ENCODE assay signal across 8 cellular contexts in the genomic region with DNA sequence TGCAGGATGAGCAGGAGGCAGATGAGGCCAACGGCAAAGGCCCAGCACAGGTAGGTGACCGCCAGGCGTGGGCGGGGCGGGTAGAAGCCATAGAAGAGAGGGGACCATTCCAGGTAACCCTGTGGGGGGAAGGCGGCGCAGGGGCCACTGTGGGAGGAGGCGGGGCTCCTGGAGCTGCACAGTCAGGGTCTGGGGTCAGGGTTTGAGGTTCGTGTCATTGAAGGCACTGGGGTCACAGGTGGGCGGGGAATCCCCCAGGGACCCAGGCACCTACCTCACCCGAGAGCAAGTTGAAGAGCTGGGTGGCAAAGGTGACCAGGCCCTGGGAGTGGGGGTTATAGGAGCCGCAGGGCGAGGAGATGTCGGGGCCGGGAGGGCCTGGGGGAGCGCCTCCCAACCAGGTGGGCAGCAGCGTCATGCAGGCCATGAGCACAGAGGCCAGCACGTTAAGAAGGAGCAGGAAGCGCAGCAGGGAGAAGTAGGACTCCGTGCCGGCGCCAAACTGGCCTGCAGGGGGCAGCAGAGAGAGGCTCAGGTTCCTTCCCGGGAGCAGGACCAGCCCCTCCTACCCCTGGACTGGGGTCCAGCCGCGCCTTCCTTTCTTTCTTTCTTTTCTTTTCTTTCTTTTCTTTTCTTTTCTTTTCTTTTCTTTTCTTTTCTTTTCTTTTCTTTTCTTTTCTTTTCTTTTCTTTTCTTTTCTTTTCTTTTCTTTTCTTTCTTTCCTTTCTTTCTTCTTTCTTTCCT. TPM values are rescaled to one million over a fixed set of nuclear protein-coding genes. Genes with fewer than 3 reads are reported as not detected.
DNase-seq lines count a peak whose midpoint lies in the region; ATAC-seq lines count a peak whose summit lies in the region.

No MANE protein-coding gene starts in this region.

- H3K9me3 Mint-ChIP-seq in activated CD4-positive, alpha-beta memory T cell treated with anti-CD3 and anti-CD28 coated beads, Interleukin-2, amount 10 ng/mL, durations not matched to agents 7 days and 5 days, result no peaks in the 10 kb centered on the region
- no peaks in the 10 kb centered on the region for H3K9me3 Mint-ChIP-seq in memory B cell

- no peak overlapping the region for H3K4me3 Mint-ChIP-seq in activated CD4-positive, alpha-beta memory T cell treated with anti-CD3 and anti-CD28 coated beads, Interleukin-2, amount 10 ng/mL, durations not matched to agents 7 days and 5 days
- H3K4me3 Mint-ChIP-seq in memory B cell, result no peak overlapping the region

- no peak overlapping the region for H3K27ac Mint-ChIP-seq in activated CD4-positive, alpha-beta memory T cell treated with anti-CD3 and anti-CD28 coated beads, Interleukin-2, amount 10 ng/mL, durations not matched to agents 7 days and 5 days
- H3K27ac Mint-ChIP-seq in memory B cell, result no peak overlapping the region

- ATAC-seq in memory B cell (ENCODE audit: low read depth) (peak; percentile 81), HG03097 (IDR thresholded peaks at IDR 0.05; ENCODE audit: low FRiP score, unreplicated experiment) (no peak)

- peaks cover 17% of the 10 kb centered on the region for H3K4me1 Mint-ChIP-seq in activated CD4-positive, alpha-beta memory T cell treated with anti-CD3 and anti-CD28 coated beads, Interleukin-2, amount 10 ng/mL, durations not matched to agents 7 days and 5 days
- H3K4me1 Mint-ChIP-seq in memory B cell, result peaks cover 14% of the 10 kb centered on the region

- CTCF ChIA-PET in activated CD4-positive, alpha-beta memory T cell treated with anti-CD3 and anti-CD28 coated beads, Interleukin-2, amount 10 ng/mL, durations not matched to agents 7 days and 5 days (lab: Charles Lee), result interaction anchor here (0.6 to 3.3 kb wide), 11 partner anchors 14 to 912 kb away, joined by 3 to 45 read pairs (median 4); a partner anchor contains a TSS

- H3K27me3 Mint-ChIP-seq in activated CD4-positive, alpha-beta memory T cell treated with anti-CD3 and anti-CD28 coated beads, Interleukin-2, amount 10 ng/mL, durations not matched to agents 7 days and 5 days, result peaks cover 1% of the 10 kb centered on the region
- peaks cover 8% of the 10 kb centered on the region for H3K27me3 Mint-ChIP-seq in memory B cell

- DNase-seq in DMS53 treated with DMSO at 0.1 percent for 48 hours (lab: John Stamatoyannopoulos, UW; ENCODE audit: unreplicated experiment) (peak; percentile 75), HPDE6-E6E7 (ENCODE audit: extremely low spot score) (peak; percentile 84), NK-92 (lab: John Stamatoyannopoulos, UW; ENCODE audit: unreplicated experiment) (peak; percentile 16), dermis microvascular lymphatic vessel endothelial cell (ENCODE audit: low read depth in 2 of 2) (peak; percentile 41 to 79), memory B cell (ENCODE audit: low spot score in 2 of 2) (peak; percentile 84 to 94)
- peak; percentile 90 for DNase-seq in activated CD4-positive, alpha-beta memory T cell treated with anti-CD3 and anti-CD28 coated beads, Interleukin-2, amount 10 ng/mL, durations not matched to agents 7 days and 5 days
- DNase-seq in stimulated activated CD8-positive, alpha-beta memory T cell treated with anti-CD3 and anti-CD28 coated beads, Interleukin-15, amount 100 ng/mL, for 4 hours (ENCODE audit: low read depth in 2 of 2), result peak; percentile 65 to 75

- POLR2A ChIA-PET in activated CD4-positive, alpha-beta memory T cell treated with anti-CD3 and anti-CD28 coated beads, Interleukin-2, amount 10 ng/mL, durations not matched to agents 7 days and 5 days (lab: Charles Lee), result interaction anchor here (0.7 kb wide), 1 partner anchor 22 kb away, joined by 4 read pairs; a partner anchor contains a TSS

- H3K36me3 Mint-ChIP-seq in activated CD4-positive, alpha-beta memory T cell treated with anti-CD3 and anti-CD28 coated beads, Interleukin-2, amount 10 ng/mL, durations not matched to agents 7 days and 5 days (ENCODE audit: low read depth), result no peaks in the 10 kb centered on the region
- no peaks in the 10 kb centered on the region for H3K36me3 Mint-ChIP-seq in memory B cell

RNA-seq across cellular contexts. Expression of a gene that starts 4.6 kb away (rescaled TPM):
- 1 to 10 TPM; 2.8 to 3.2 TPM for total RNA-seq in activated CD4-positive, alpha-beta memory T cell treated with anti-CD3 and anti-CD28 coated beads, Interleukin-2, amount 10 ng/mL, durations not matched to agents 7 days and 5 days
- 0.25 TPM in 1 of 2 replicates, not detected in the other for total RNA-seq in dermis microvascular lymphatic vessel endothelial cell

RNA-seq across cellular contexts. Expression of a gene that starts 8.8 kb away (rescaled TPM):
- total RNA-seq in activated CD4-positive, alpha-beta memory T cell treated with anti-CD3 and anti-CD28 coated beads, Interleukin-2, amount 10 ng/mL, durations not matched to agents 7 days and 5 days, result 1 to 10 TPM; 8.3 to 9.2 TPM
- 4.4 TPM in 2 replicates for total RNA-seq in dermis microvascular lymphatic vessel endothelial cell

RNA-seq across cellular contexts. Expression of a gene that starts 21.0 kb away (rescaled TPM):
- 10 to 100 TPM; 90.8 to 93.4 TPM for total RNA-seq in activated CD4-positive, alpha-beta memory T cell treated with anti-CD3 and anti-CD28 coated beads, Interleukin-2, amount 10 ng/mL, durations not matched to agents 7 days and 5 days
- 10.1 and 20.5 TPM in 2 replicates for total RNA-seq in dermis microvascular lymphatic vessel endothelial cell

RNA-seq across cellular contexts. Expression of a gene that starts 22.8 kb away (rescaled TPM):
- 10 to 100 TPM; 10.9 to 13.6 TPM for total RNA-seq in activated CD4-positive, alpha-beta memory T cell treated with anti-CD3 and anti-CD28 coated beads, Interleukin-2, amount 10 ng/mL, durations not matched to agents 7 days and 5 days
- 45.4 and 50.3 TPM in 2 replicates for total RNA-seq in dermis microvascular lymphatic vessel endothelial cell

RNA-seq across cellular contexts. Expression of a gene that starts 30.8 kb away (rescaled TPM):
- 10 to 100 TPM; 62.6 to 66.9 TPM for total RNA-seq in activated CD4-positive, alpha-beta memory T cell treated with anti-CD3 and anti-CD28 coated beads, Interleukin-2, amount 10 ng/mL, durations not matched to agents 7 days and 5 days
- 4.9 and 6.7 TPM in 2 replicates for total RNA-seq in dermis microvascular lymphatic vessel endothelial cell

Comparison
In these comparisons a context has a peak if more than half of its experiments do, and no peak if none do; other contexts are left out.
1. DNase-seq: peak in every context shown above with its lines; median percentile 90 in activated CD4-positive, alpha-beta memory T cell treated with anti-CD3 and anti-CD28 coated beads, Interleukin-2, amount 10 ng/mL, durations not matched to agents 7 days and 5 days; 89 in memory B cell; 84 in HPDE6-E6E7; 75 in DMS53 treated with DMSO at 0.1 percent for 48 hours; 70 in stimulated activated CD8-positive, alpha-beta memory T cell treated with anti-CD3 and anti-CD28 coated beads, Interleukin-15, amount 100 ng/mL, for 4 hours; 60 in dermis microvascular lymphatic vessel endothelial cell; 16 in NK-92.